Comparison of ENCODE assay signal across 9 cellular contexts in the genomic region with DNA sequence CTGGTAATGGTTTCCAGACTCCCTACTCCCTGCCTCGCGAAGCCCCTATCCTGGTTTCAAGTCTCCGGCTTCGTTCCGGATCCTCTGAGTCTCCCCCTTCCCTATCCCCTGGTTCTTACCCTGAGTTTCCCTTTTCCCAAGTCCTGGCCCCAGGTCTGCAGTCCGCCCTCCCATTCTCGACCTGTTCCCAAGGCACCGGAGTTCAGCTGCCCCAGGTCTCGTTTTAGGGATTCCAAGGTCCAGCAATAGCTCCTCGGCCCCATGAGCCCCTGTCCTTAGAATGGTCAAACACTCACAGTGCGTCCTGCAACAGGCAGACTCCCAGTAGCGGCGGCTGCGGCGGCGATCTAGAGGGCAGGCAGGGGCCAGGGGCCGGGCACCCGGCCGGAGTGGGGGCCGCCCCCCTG. TPM values are rescaled to one million over a fixed set of nuclear protein-coding genes. Genes with fewer than 3 reads are reported as not detected.
DNase-seq lines count a peak whose midpoint lies in the region; ATAC-seq and TF ChIP-seq lines count a peak whose summit lies in the region.
"Had no signal": no experiment of that assay in that cellular context is flagged by ENCODE, and none has a peak within 500 bp of the region (broad histone marks: within the 10 kb centered on the region; RNA-seq: fewer than 3 reads in every experiment).

No MANE protein-coding gene starts in this region.

- H2AFZ ChIP-seq in MM.1S (ENCODE audit: low read length), result peak overlapping the region; percentile 85
- peak overlapping the region; percentile 2 for H2AFZ ChIP-seq in neuron (ENCODE audit: low read depth, low read length)

- no peak for TF ChIP-seq POLR2A in esophagus muscularis mucosa (IDR thresholded peaks at IDR 0.05; ENCODE audit: low read depth)

- no peak overlapping the region for H3K27ac ChIP-seq in CD4-positive, alpha-beta memory T cell (ENCODE audit: low read depth, low read length)
- H3K27ac ChIP-seq in MM.1S (ENCODE audit: low read length) (no peak overlapping the region), esophagus muscularis mucosa (replicated peaks in 1 of 4) (peak overlapping the region in 1 of 4 donors; percentile 12)

- H3K9me3 ChIP-seq in CD4-positive, alpha-beta memory T cell (ENCODE audit: control insufficient read depth in 1 of 2, low read length in 2 of 2), result no peaks in the 10 kb centered on the region
- H3K9me3 ChIP-seq in MM.1S (replicated peaks; ENCODE audit: insufficient read depth, low read length) (no peaks in the 10 kb centered on the region), esophagus muscularis mucosa (no peaks in the 10 kb centered on the region), neuron (ENCODE audit: low read length) (no peaks in the 10 kb centered on the region)

- TF ChIP-seq EP300 in esophagus muscularis mucosa (IDR thresholded peaks at IDR 0.05), result no peak

- ATAC-seq in GM19397 (IDR thresholded peaks at IDR 0.05; ENCODE audit: unreplicated experiment), result no peak

- no peak overlapping the region for H3K9ac ChIP-seq in MM.1S (ENCODE audit: low read length)

- intact Hi-C loops in CD4-positive, alpha-beta memory T cell (cut with micrococcal nuclease), result loop anchor here (1.0 kb wide), 1 partner anchor 10 kb away; no protein-coding TSS in a partner anchor
- intact Hi-C loops in esophagus muscularis mucosa (cut with DNase I), result no loop called here
- intact Hi-C loops in posterior vena cava (cut with DNase I), result no loop called here

- H3K4me3 Mint-ChIP-seq in CD4-positive, alpha-beta memory T cell, result peak overlapping the region; percentile 53 to 84 (median 66)

- H3K27ac Mint-ChIP-seq in CD4-positive, alpha-beta memory T cell, result no peak overlapping the region

- H3K4me1 Mint-ChIP-seq in CD4-positive, alpha-beta memory T cell, result peaks cover 17 to 34% (median 21%) of the 10 kb centered on the region in 4 donors

- CTCF ChIA-PET in CD4-positive, alpha-beta memory T cell (lab: Charles Lee; ENCODE audit: partially characterized antibody), result interaction anchor here (3.1 to 24.6 kb wide), 2 partner anchors 10 to 111 kb away, joined by 32 to 549 read pairs; no protein-coding TSS in a partner anchor

- H3K27me3 Mint-ChIP-seq in CD4-positive, alpha-beta memory T cell, result peaks cover 3 to 16% of the 10 kb centered on the region in 2 donors

- POLR2A ChIA-PET in CD4-positive, alpha-beta memory T cell (lab: Charles Lee; ENCODE audit: partially characterized antibody), result interaction anchor here (0.9 to 2.0 kb wide), 4 partner anchors 9 to 15 kb away, joined by 3 to 10 read pairs (median 4); a partner anchor contains a TSS

- H3K36me3 Mint-ChIP-seq in CD4-positive, alpha-beta memory T cell, result peaks cover 0 to 1% of the 10 kb centered on the region in 2 donors

- H3K9me2 ChIP-seq in MM.1S (replicated peaks; ENCODE audit: insufficient read depth, low read length), result no peaks in the 10 kb centered on the region

- no peaks in the 10 kb centered on the region for H3K9me3 Mint-ChIP-seq in CD4-positive, alpha-beta memory T cell

- no peaks in the 10 kb centered on the region for H3F3A ChIP-seq in MM.1S (ENCODE audit: insufficient read depth, low read length)

- peaks cover 28% of the 10 kb centered on the region for H3K4me1 ChIP-seq in CD4-positive, alpha-beta memory T cell (ENCODE audit: insufficient read depth, low read length)
- H3K4me1 ChIP-seq in MM.1S (ENCODE audit: low read length) (peaks cover 8% of the 10 kb centered on the region; the same call in 1 of the 2 replicates), esophagus muscularis mucosa (peaks cover 20 to 45% (median 33%) of the 10 kb centered on the region in 4 donors), neuron (ENCODE audit: insufficient read depth, low read length) (peaks cover 22% of the 10 kb centered on the region)

- peak in 1 of 5 donors; percentile 10 for DNase-seq in CD4-positive, alpha-beta memory T cell
- no peak for DNase-seq in MM.1S
- no peak for DNase-seq in esophagus muscularis mucosa (ENCODE audit: extremely low spot score)
- DNase-seq in medulla oblongata (ENCODE audit: extremely low spot score), result no peak
- DNase-seq in posterior vena cava (ENCODE audit: low spot score), result no peak
- DNase-seq in activated CD4-positive, alpha-beta T cell treated with anti-CD3 and anti-CD28 coated beads, Interleukin-2, amount 50 U/mL, for 1 hour, result no peak

- peaks cover 6% of the 10 kb centered on the region for H3K27me3 ChIP-seq in CD4-positive, alpha-beta memory T cell (ENCODE audit: insufficient read depth, low read length)
- peaks cover 15% of the 10 kb centered on the region for H3K27me3 ChIP-seq in MM.1S (replicated peaks; ENCODE audit: insufficient read depth, low read length)
- H3K27me3 ChIP-seq in esophagus muscularis mucosa, result peaks cover 0 to 18% (median 0%) of the 10 kb centered on the region in 4 donors
- H3K27me3 ChIP-seq in neuron (ENCODE audit: insufficient read depth, low read length), result peaks cover 59% of the 10 kb centered on the region

- no peaks in the 10 kb centered on the region for H3K36me3 ChIP-seq in CD4-positive, alpha-beta memory T cell (ENCODE audit: insufficient read depth, low read length)
- H3K36me3 ChIP-seq in MM.1S (replicated peaks; ENCODE audit: insufficient read depth, low read length) (no peaks in the 10 kb centered on the region), esophagus muscularis mucosa (no peaks in the 10 kb centered on the region), neuron (ENCODE audit: insufficient read depth, low read length) (no peaks in the 10 kb centered on the region)

- peak overlapping the region in 1 of 2 donors; percentile 57 for H3K4me3 ChIP-seq in CD4-positive, alpha-beta memory T cell (ENCODE audit: low read length in 2 of 2)
- H3K4me3 ChIP-seq in MM.1S (ENCODE audit: low read length) (peak overlapping the region; percentile 74), esophagus muscularis mucosa (peak overlapping the region; percentile 63 to 68 (median 65)), neuron (ENCODE audit: low read length) (peak overlapping the region; percentile 44)

- 2% methylated on average over 9 of the region's 20 CpGs for WGBS in esophagus muscularis mucosa

- H4K20me1 ChIP-seq in MM.1S (ENCODE audit: insufficient read depth, low read length), result no peaks in the 10 kb centered on the region

- peaks cover 7% of the 10 kb centered on the region for H3K79me2 ChIP-seq in MM.1S (ENCODE audit: low read length)

- TF ChIP-seq CTCF in MM.1S (IDR thresholded peaks at IDR 0.05; ENCODE audit: low read length) (no peak), esophagus muscularis mucosa (IDR thresholded peaks at IDR 0.05) (no peak)

- H3K4me2 ChIP-seq in MM.1S (ENCODE audit: low read depth, low read length), result peak overlapping the region; percentile 92

RNA-seq across cellular contexts. Expression of a gene that starts 0.3 kb away (rescaled TPM):
- total RNA-seq in CD4-positive, alpha-beta memory T cell, result not detected
- polyA plus RNA-seq in CD4-positive, alpha-beta memory T cell, result not detected
- not detected for total RNA-seq in esophagus muscularis mucosa
- not detected for total RNA-seq in posterior vena cava
- total RNA-seq: left cardiac atrium had no signal

RNA-seq across cellular contexts. Expression of a gene that starts 4.3 kb away (rescaled TPM):
- 10 to 100 TPM; 39.6 to 44.7 TPM for total RNA-seq in CD4-positive, alpha-beta memory T cell
- polyA plus RNA-seq in CD4-positive, alpha-beta memory T cell, result 10 to 100 TPM in 1 of 2 donors, 1 to 10 TPM in 1; 3.1 to 23.9 TPM
- total RNA-seq in esophagus muscularis mucosa (10 to 100 TPM; 33.1 to 52.4 (median 40.0) TPM), posterior vena cava (10 to 100 TPM; 32.6 to 34.7 TPM)

RNA-seq across cellular contexts. Expression of a gene that starts 14.9 kb away (rescaled TPM):
- total RNA-seq in CD4-positive, alpha-beta memory T cell, result not detected
- polyA plus RNA-seq in CD4-positive, alpha-beta memory T cell, result not detected
- total RNA-seq in esophagus muscularis mucosa (under 1 TPM in 1 of 4 donors, not detected in 3; 0.19 TPM), posterior vena cava (under 1 TPM in 1 of 2 donors, not detected in 1; 0.29 TPM)
